ENCODE assay signal across 23 cellular contexts in genomic region chr1:198267921-198268320, GRCh38.
A peak's percentile ranks its signal among the peaks of the same experiment; 100 is the strongest.
DNase-seq lines count a peak whose midpoint lies in the region; ATAC-seq, FAIRE-seq and TF ChIP-seq lines count a peak whose summit lies in the region.
"Had no signal": no experiment of that assay in that cellular context is flagged by ENCODE, and none has a peak within 500 bp of the region (broad histone marks: within the 10 kb centered on the region; RNA-seq: fewer than 3 reads in every experiment).

No MANE protein-coding gene starts in this region.

- H2AFZ ChIP-seq in astrocyte (ENCODE audit: low read depth, low read length), result no peak overlapping the region

- no peak overlapping the region for H3K4me3 Mint-ChIP-seq in astrocyte (ENCODE audit: unreplicated experiment)
- H3K4me3 Mint-ChIP-seq: CD8-positive, alpha-beta T cell; naive B cell had no signal

- H3K27me3 ChIP-seq in heart left ventricle, result no peaks in the 10 kb centered on the region
- H3K27me3 ChIP-seq in astrocyte (ENCODE audit: insufficient read depth, low read length), result no peaks in the 10 kb centered on the region
- no peaks in the 10 kb centered on the region for H3K27me3 ChIP-seq in uterus
- H3K27me3 ChIP-seq: dorsolateral prefrontal cortex, gastrocnemius medialis, transverse colon had no signal

- no peak overlapping the region for H3K27ac Mint-ChIP-seq in astrocyte (ENCODE audit: unreplicated experiment)
- H3K27ac Mint-ChIP-seq: CD8-positive, alpha-beta T cell; naive B cell had no signal

- no peak for ATAC-seq in heart left ventricle
- ATAC-seq: CD8-positive, alpha-beta T cell; gastrocnemius medialis; Panc1 had no signal

- DNase-seq in heart left ventricle (no peak), cardiac septum (ENCODE audit: low spot score) (no peak), astrocyte (ENCODE audit: low read depth) (peak; percentile 91), hepatic stellate cell (ENCODE audit: low spot score) (peak; percentile 6), urothelium cell line (ENCODE audit: low spot score) (peak; percentile 20), DMS153 (lab: John Stamatoyannopoulos, UW) (no peak), superior temporal gyrus (ENCODE audit: extremely low spot score) (no peak), uterus (no peak)
- DNase-seq: 8988T; amniotic stem cell; CD8-positive, alpha-beta T cell; dorsolateral prefrontal cortex; gastrocnemius medialis; naive B cell; NCI-H2029 treated with DMSO at 0.1 percent for 48 hours; NCI-H526 treated with DMSO at 0.1 percent for 48 hours; stimulated activated CD4-positive, alpha-beta T cell treated with anti-CD3 and anti-CD28 coated beads, Interleukin-1b, Interleukin-23, amount 100 ng/mL, for 48 hours; T-helper 2 cell; transverse colon had no signal

- H3K36me3 ChIP-seq in heart left ventricle (peaks cover 0 to 20% (median 0%) of the 10 kb centered on the region in 9 donors), astrocyte (ENCODE audit: insufficient read depth, low read length) (peaks cover 12% of the 10 kb centered on the region), uterus (no peaks in the 10 kb centered on the region)
- H3K36me3 ChIP-seq: gastrocnemius medialis, prostate gland had no signal

- H3K4me1 ChIP-seq in heart left ventricle (peaks cover 3 to 70% (median 40%) of the 10 kb centered on the region in 12 donors), astrocyte (ENCODE audit: insufficient read depth, low read length) (peaks cover 50% of the 10 kb centered on the region), uterus (no peaks in the 10 kb centered on the region)
- H3K4me1 ChIP-seq: gastrocnemius medialis, prostate gland had no signal

- no peak for TF ChIP-seq POLR2A in heart left ventricle (IDR thresholded peaks at IDR 0.05)
- TF ChIP-seq POLR2A in uterus (IDR thresholded peaks at IDR 0.05), result no peak

- intact Hi-C loops in heart left ventricle (cut with DNase I), result loop anchor here in 8 of 10 donors (2.0 to 10.0 kb wide), 6 partner anchors 63 to 113 kb away; partner anchors contain the start of gene NEK7 (in 6 of the 8)
- intact Hi-C loops in cardiac septum (cut with DNase I), result loop anchor here (5.0 kb wide), 1 partner anchor 111 kb away; the partner anchor contains the start of gene NEK7
- intact Hi-C loops in uterus (cut with DNase I; ENCODE audit: low total_unique reads), result no loop called here

- H3K9me3 ChIP-seq in heart left ventricle (peaks cover 0 to 3% (median 0%) of the 10 kb centered on the region in 12 donors), astrocyte (ENCODE audit: insufficient read depth, low read depth, low read length) (no peaks in the 10 kb centered on the region), uterus (no peaks in the 10 kb centered on the region)
- H3K9me3 ChIP-seq: gastrocnemius medialis, prostate gland, transverse colon had no signal

- peak; percentile 80 for FAIRE-seq in astrocyte (lab: Jason Lieb, UNC)
- no peak for FAIRE-seq in urothelium cell line (lab: Jason Lieb, UNC)
- FAIRE-seq: GM12892, islet of Langerhans had no signal

- TF ChIP-seq CTCF in heart left ventricle (IDR thresholded peaks at IDR 0.05) (no peak), astrocyte (IDR thresholded peaks at IDR 0.05; ENCODE audit: insufficient read depth, low read depth, low read length) (no peak), uterus (IDR thresholded peaks at IDR 0.05) (no peak)

- no peak overlapping the region for H3K4me3 ChIP-seq in heart left ventricle
- H3K4me3 ChIP-seq in astrocyte (ENCODE audit: insufficient read depth, low read depth, low read length), result no peak overlapping the region
- no peak overlapping the region for H3K4me3 ChIP-seq in uterus
- H3K4me3 ChIP-seq: dorsolateral prefrontal cortex, gastrocnemius medialis, prostate gland, transverse colon had no signal

- 77 to 82% (median 80%) methylated on average over 4 of the region's 4 CpGs for WGBS in heart left ventricle, 4 donors

- peaks cover 50% of the 10 kb centered on the region for H3K79me2 ChIP-seq in astrocyte (ENCODE audit: insufficient read depth, low read length)

- H3K9ac ChIP-seq in astrocyte (ENCODE audit: low read length), result peak overlapping the region; percentile 78

- H3K9me3 Mint-ChIP-seq in astrocyte (ENCODE audit: unreplicated experiment), result no peaks in the 10 kb centered on the region
- H3K9me3 Mint-ChIP-seq: CD8-positive, alpha-beta T cell; naive B cell had no signal

- no peaks in the 10 kb centered on the region for H4K20me1 ChIP-seq in astrocyte (ENCODE audit: insufficient read depth, low read length)

- peaks cover 18% of the 10 kb centered on the region for H3K4me1 Mint-ChIP-seq in astrocyte (ENCODE audit: low read depth, unreplicated experiment)
- H3K4me1 Mint-ChIP-seq: naive B cell had no signal

- H3K27me3 Mint-ChIP-seq in astrocyte (ENCODE audit: low read depth, unreplicated experiment), result no peaks in the 10 kb centered on the region
- H3K27me3 Mint-ChIP-seq: naive B cell had no signal

- peaks cover 10% of the 10 kb centered on the region for H3K36me3 Mint-ChIP-seq in astrocyte (ENCODE audit: low read depth, unreplicated experiment)

- H3K27ac ChIP-seq in heart left ventricle (peak overlapping the region in 10 of 12 donors; percentile 22 to 66 (median 46)), astrocyte (ENCODE audit: low read depth, low read length) (peak overlapping the region; percentile 94), uterus (no peak overlapping the region)
- H3K27ac ChIP-seq: dorsolateral prefrontal cortex, gastrocnemius medialis, prostate gland, transverse colon had no signal

- peak overlapping the region; percentile 83 for H3K4me2 ChIP-seq in astrocyte (ENCODE audit: low read length)

Comparison
In these comparisons a context has a peak if more than half of its experiments do, and no peak if none do; other contexts are left out.
1. DNase-seq: peak in astrocyte (single experiment), hepatic stellate cell (single experiment) and urothelium cell line (single experiment); none in heart left ventricle (0 of 5), cardiac septum (single experiment), DMS153 (single experiment), superior temporal gyrus (single experiment) and uterus (0 of 2).
2. H3K27ac ChIP-seq: peak in heart left ventricle (10 of 12) and astrocyte (single experiment); none in uterus (0 of 2).